1 cellular context compared by ENCODE assay signal in genomic region chr1:194598098-194598497, GRCh38.
TF ChIP-seq lines count a peak whose summit lies in the region.

No MANE protein-coding gene starts in this region.

TF ChIP-seq in WTC11, 78 proteins besides CTCF, POLR2A, EP300 and RAD21 (continued from another document):
- no peak for TF ChIP-seq PRDM15 (CRISPR knock-in tag; IDR thresholded peaks at IDR 0.05)
- no peak for TF ChIP-seq EMX1 (CRISPR knock-in tag; IDR thresholded peaks at IDR 0.05)
- no peak for TF ChIP-seq STAT6 (CRISPR knock-in tag; conservative IDR thresholded peaks at IDR 0.05; ENCODE audit: low read depth)
- TF ChIP-seq ARID4B (CRISPR knock-in tag; IDR thresholded peaks at IDR 0.05; ENCODE audit: borderline replicate concordance), result no peak
